Comparison of ENCODE assay signal across 8 cellular contexts in the genomic region with DNA sequence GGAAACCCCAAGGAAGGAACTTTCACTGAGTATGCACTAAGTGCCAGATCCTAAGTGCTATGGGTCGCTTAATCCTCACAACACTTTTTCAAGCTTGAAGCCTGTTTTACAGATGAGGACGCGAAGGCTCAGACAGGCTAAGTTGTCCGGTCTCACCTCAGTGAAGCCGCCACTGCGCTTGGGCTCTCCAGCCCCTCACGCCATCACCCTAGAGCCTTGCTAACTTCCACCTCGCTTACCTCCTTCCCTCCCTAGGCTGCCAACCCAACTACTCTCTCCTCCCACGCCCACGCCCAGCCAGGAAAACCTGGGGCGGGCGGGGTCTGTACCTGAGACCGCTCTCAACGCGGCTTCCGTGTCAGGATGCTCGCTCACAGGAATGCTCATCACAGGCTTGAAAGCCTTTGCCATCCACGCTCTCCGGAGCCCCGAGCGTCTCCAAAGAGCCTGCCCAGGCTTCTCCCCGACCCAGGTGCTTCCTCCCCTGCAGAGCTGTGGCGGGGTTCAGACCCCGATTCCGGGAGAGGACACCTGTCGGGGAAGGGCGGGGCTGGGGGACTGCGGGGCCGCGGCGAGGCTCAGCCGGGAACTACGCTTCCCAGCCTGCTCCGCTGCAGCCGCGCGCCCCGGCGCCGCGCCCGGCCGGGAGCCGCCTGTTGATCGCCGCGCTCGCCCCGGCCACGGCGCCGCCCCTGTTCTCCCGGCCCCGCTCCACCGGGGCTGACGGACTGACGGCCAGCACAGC. TPM values are rescaled to one million over a fixed set of nuclear protein-coding genes. Genes with fewer than 3 reads are reported as not detected.
A peak's percentile ranks its signal among the peaks of the same experiment; 100 is the strongest.
DNase-seq lines count a peak whose midpoint lies in the region; ATAC-seq, FAIRE-seq and TF ChIP-seq lines count a peak whose summit lies in the region.

Gene TMOD2 (plus strand): TSS at position 656 of the 745 bp plus-strand sequence. CDS start 14,845 bp downstream, outside the sequence.

- DNase-seq in EL (peak; percentile 25), KBM-7 (peak; percentile 36), WTC11 (ENCODE audit: low spot score) (peak; percentile 76), HepG2 (ENCODE audit: low spot score) (no peak), AML-193 (lab: John Stamatoyannopoulos, UW) (no peak)
- peak in 2 of 3 experiments; percentile 11 to 51 for DNase-seq in stimulated activated CD4-positive, alpha-beta T cell treated with anti-CD3 and anti-CD28 coated beads, TNF-alpha, amount 100 ng/mL, for 4 hours (ENCODE audit: low read depth in 3 of 3)

- H3K27me3 ChIP-seq in HepG2 (ENCODE audit: control insufficient read depth in 1 of 2, insufficient read depth in 2 of 2, low read length in 2 of 2), result peaks cover 4 to 64% of the 10 kb centered on the region in 2 experiments; a peak in 4 of 5 replicates

- H3K79me2 ChIP-seq in HepG2 (ENCODE audit: insufficient read depth, low read length), result no peaks in the 10 kb centered on the region

- H3K9ac ChIP-seq in HepG2 (ENCODE audit: insufficient read depth, low read depth, low read length), result no peak within 1 kb of the TSS

- peaks cover 76% of the 10 kb centered on the region for H3K27me3 Mint-ChIP-seq in WTC11 (ENCODE audit: low read depth)
- H3K27me3 Mint-ChIP-seq in dendritic cell treated with granulocyte-macrophage colony-stimulating factor and Interleukin-4, amounts not matched to agents 40 ng/mL and 50 ng/mL, for 4 days, result peaks cover 26% of the 10 kb centered on the region

- H3K4me2 ChIP-seq in HepG2 (ENCODE audit: low read depth, low read length), result peak within 1 kb of the TSS; percentile 76

- H3K4me3 Mint-ChIP-seq in WTC11, result peak within 1 kb of the TSS; percentile 90
- H3K4me3 Mint-ChIP-seq in dendritic cell treated with granulocyte-macrophage colony-stimulating factor and Interleukin-4, amounts not matched to agents 40 ng/mL and 50 ng/mL, for 4 days, result peak within 1 kb of the TSS; percentile 85

- peak within 1 kb of the TSS; percentile 44 to 67 (median 55) for H3K4me3 ChIP-seq in HepG2 (replicated peaks in 1 of 3; ENCODE audit: insufficient read depth in 1 of 3, low read depth in 2 of 3, low read length in 3 of 3)

- H2AFZ ChIP-seq in HepG2 (ENCODE audit: low read length), result no peak within 1 kb of the TSS

- H3K9me3 Mint-ChIP-seq in WTC11, result no peaks in the 10 kb centered on the region
- no peaks in the 10 kb centered on the region for H3K9me3 Mint-ChIP-seq in dendritic cell treated with granulocyte-macrophage colony-stimulating factor and Interleukin-4, amounts not matched to agents 40 ng/mL and 50 ng/mL, for 4 days

- TF ChIP-seq CTCF in WTC11 (IDR thresholded peaks at IDR 0.05) (no peak), HepG2 (CRISPR knock-in tag; IDR thresholded peaks at IDR 0.05) (no peak)

- peaks cover 5% of the 10 kb centered on the region for H3K4me1 Mint-ChIP-seq in WTC11
- H3K4me1 Mint-ChIP-seq in dendritic cell treated with granulocyte-macrophage colony-stimulating factor and Interleukin-4, amounts not matched to agents 40 ng/mL and 50 ng/mL, for 4 days (ENCODE audit: low read depth), result peaks cover 46% of the 10 kb centered on the region

- POLR2A ChIA-PET in WTC11 (lab: Charles Lee), result interaction anchor here (1.0 kb wide), 1 partner anchor 71 kb away, joined by 4 read pairs; no protein-coding TSS in a partner anchor
- POLR2A ChIA-PET in HepG2 (lab: Yijun Ruan, JAX), result no interaction called here

- H3K4me1 ChIP-seq in HepG2 (ENCODE audit: insufficient read depth, low read length), result no peaks in the 10 kb centered on the region

- WGBS in HepG2 (ENCODE audit: low lambda C conversion rate), result 14% methylated on average over 23 of the region's 57 CpGs

- CTCF ChIA-PET in WTC11 (lab: Charles Lee) (interaction anchor here (1.1 kb wide), 2 partner anchors 26 to 101 kb away, joined by 3 read pairs; no protein-coding TSS in a partner anchor), HepG2 (lab: Yijun Ruan, JAX; ENCODE audit: low intra/inter-chr PET ratio, low total read pairs) (no interaction called here)

- BruUV-seq in HepG2 (replicated peaks; lab: Mats Ljungman, UMichigan), result no TSS peak

- ATAC-seq in GM21529 (IDR thresholded peaks at IDR 0.05; ENCODE audit: unreplicated experiment) (peak; percentile 74), WTC11 (peak; percentile 92), HepG2 (peak; percentile 91)

- TF ChIP-seq POLR2A in HepG2 (IDR thresholded peaks at IDR 0.05; ENCODE audit: insufficient read depth in 1 of 2, low read depth in 2 of 2, low read length in 2 of 2), result no peak

- no peak within 1 kb of the TSS for H3K27ac Mint-ChIP-seq in WTC11
- peak within 1 kb of the TSS; percentile 60 for H3K27ac Mint-ChIP-seq in dendritic cell treated with granulocyte-macrophage colony-stimulating factor and Interleukin-4, amounts not matched to agents 40 ng/mL and 50 ng/mL, for 4 days

- H3K36me3 ChIP-seq in HepG2 (replicated peaks in 1 of 2; ENCODE audit: control insufficient read depth in 1 of 2, insufficient read depth in 2 of 2, low read length in 2 of 2), result no peaks in the 10 kb centered on the region

- FAIRE-seq in HepG2 (lab: Jason Lieb, UNC), result no peak

- TF ChIP-seq RAD21 in HepG2 (CRISPR knock-in tag; IDR thresholded peaks at IDR 0.05), result no peak

- no peaks in the 10 kb centered on the region for H4K20me1 ChIP-seq in HepG2 (ENCODE audit: insufficient read depth, low read length)

- no peaks in the 10 kb centered on the region for H3K36me3 Mint-ChIP-seq in WTC11
- no peaks in the 10 kb centered on the region for H3K36me3 Mint-ChIP-seq in dendritic cell treated with granulocyte-macrophage colony-stimulating factor and Interleukin-4, amounts not matched to agents 40 ng/mL and 50 ng/mL, for 4 days (ENCODE audit: low read depth)

- in situ Hi-C loops in KBM-7 (cut with MboI; ENCODE audit: low pct_unique_long_range_greater_than_20kb, low sequenced_read_pairs) (no loop called here), HepG2 (cut with HindIII; ENCODE audit: extremely low pct_ligation_motif_present, low pct_unique_long_range_greater_than_20kb) (no loop called here)

- no peak within 1 kb of the TSS for H3K27ac ChIP-seq in HepG2 (ENCODE audit: extremely low read length, insufficient read depth, low read length)

- intact Hi-C loops in dendritic cell treated with granulocyte-macrophage colony-stimulating factor and Interleukin-4, amounts not matched to agents 40 ng/mL and 50 ng/mL, for 4 days (cut with micrococcal nuclease), result loop anchor here (5.0 kb wide), 1 partner anchor 79 kb away; no protein-coding TSS in a partner anchor
- intact Hi-C loops in HepG2 (cut with micrococcal nuclease; ENCODE audit: unreplicated experiment), result no loop called here

- TF ChIP-seq EP300 in HepG2 (IDR thresholded peaks at IDR 0.05; ENCODE audit: low read depth in 2 of 2, low read length in 2 of 2), result no peak
- no peak for TF ChIP-seq EP300 in HepG2 (CRISPR knock-in tag; IDR thresholded peaks at IDR 0.05; ENCODE audit: borderline replicate concordance)

- no peaks in the 10 kb centered on the region for H3K9me3 ChIP-seq in HepG2 (ENCODE audit: low read length)

TF ChIP-seq in WTC11, 78 proteins besides CTCF, POLR2A, EP300 and RAD21:
- TF ChIP-seq, protein P1, sequence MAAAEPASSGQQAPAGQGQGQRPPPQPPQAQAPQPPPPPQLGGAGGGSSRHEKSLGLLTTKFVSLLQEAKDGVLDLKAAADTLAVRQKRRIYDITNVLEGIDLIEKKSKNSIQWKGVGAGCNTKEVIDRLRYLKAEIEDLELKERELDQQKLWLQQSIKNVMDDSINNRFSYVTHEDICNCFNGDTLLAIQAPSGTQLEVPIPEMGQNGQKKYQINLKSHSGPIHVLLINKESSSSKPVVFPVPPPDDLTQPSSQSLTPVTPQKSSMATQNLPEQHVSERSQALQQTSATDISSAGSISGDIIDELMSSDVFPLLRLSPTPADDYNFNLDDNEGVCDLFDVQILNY (CRISPR knock-in tag; IDR thresholded peaks at IDR 0.05), result 0 out of 2 replicates have a peak, but pooled peaks have one; percentile 45
- peak; percentile 21; the same call in 1 of the 2 replicates for TF ChIP-seq CREM (CRISPR knock-in tag; IDR thresholded peaks at IDR 0.05)
- TF ChIP-seq NFYB (CRISPR knock-in tag; conservative IDR thresholded peaks at IDR 0.05; ENCODE audit: low read depth), result no peak

TF ChIP-seq in HepG2, 621 proteins besides CTCF, POLR2A, EP300 and RAD21 (continues in another document):
- no peak for TF ChIP-seq SRY (CRISPR knock-in tag; IDR thresholded peaks at IDR 0.05)
- peak; percentile 71 for TF ChIP-seq ZBTB14 (CRISPR knock-in tag; IDR thresholded peaks at IDR 0.05)

RNA-seq across cellular contexts. Expression of gene TMOD2, which starts in this region (rescaled TPM):
- total RNA-seq in WTC11 (2021), result 3.3 to 3.6 TPM (median 3.6 TPM) in 3 replicates
- total RNA-seq in HepG2 (2016; rRNA removed; fragmentation: Illumina TruSeq; extraction: Trizol), result 0.02 and 0.14 TPM in 2 replicates
- total RNA-seq in HepG2 (2016; cell fraction: cytosol; rRNA removed; fragmentation: Illumina TruSeq; extraction: Trizol; ENCODE audit: low read depth), result under 0.01 TPM in 1 of 2 replicates, not detected in the other
- 0.01 and 0.04 TPM in 2 replicates for total RNA-seq in HepG2 (2016; cell fraction: insoluble cytoplasmic fraction; rRNA removed; fragmentation: Illumina TruSeq; extraction: Trizol)
- total RNA-seq in HepG2 (2016; cell fraction: membrane; rRNA removed; fragmentation: Illumina TruSeq; extraction: Trizol), result 0.03 TPM in 1 of 2 replicates, not detected in the other
- 0.16 TPM in 2 replicates for total RNA-seq in HepG2 (2016; cell fraction: nucleus; rRNA removed; fragmentation: Illumina TruSeq; extraction: Trizol)
- 0.01 and 0.21 TPM in 2 replicates for polyA plus RNA-seq in HepG2 (2011; rRNA removed)
- polyA plus RNA-seq in HepG2 (2011; cell fraction: cytosol; rRNA removed), result 0.05 TPM in 1 of 2 replicates, not detected in the other
- polyA plus RNA-seq in HepG2 (2011; cell fraction: nucleus; rRNA removed), result 0.03 and 0.05 TPM in 2 replicates
- polyA plus RNA-seq in HepG2 (2012), result 0.04 TPM in 1 of 2 replicates, not detected in the other
- polyA plus RNA-seq in HepG2 (2016; cell fraction: cytosol; fragmentation: Illumina TruSeq; extraction: Trizol; ENCODE audit: low read depth), result 0.09 and 0.16 TPM in 2 replicates
- 0.02 and 0.17 TPM in 2 replicates for polyA plus RNA-seq in HepG2 (2016; cell fraction: insoluble cytoplasmic fraction; fragmentation: Illumina TruSeq; extraction: Trizol; ENCODE audit: low read depth)
- polyA plus RNA-seq in HepG2 (2016; cell fraction: membrane; fragmentation: Illumina TruSeq; extraction: Trizol; ENCODE audit: low read depth), result not detected in 2 replicates
- polyA plus RNA-seq in HepG2 (2016; cell fraction: nucleus; fragmentation: Illumina TruSeq; extraction: Trizol; ENCODE audit: insufficient read depth, low read depth), result not detected in 2 replicates
- 0.09 TPM in 1 of 2 replicates, not detected in the other for polyA minus RNA-seq in HepG2 (2011; rRNA and poly(A)+ RNA removed; ENCODE audit: low replicate concordance)
- polyA minus RNA-seq in HepG2 (2011; cell fraction: cytosol; rRNA and poly(A)+ RNA removed), result not detected in 2 replicates
- under 0.01 and 0.37 TPM in 2 replicates for polyA minus RNA-seq in HepG2 (2011; cell fraction: nucleus; rRNA and poly(A)+ RNA removed)

Comparison
In these comparisons a context has a peak if more than half of its experiments do, and no peak if none do; other contexts are left out.
1. Peak in ATAC-seq, H3K4me3 ChIP-seq and H3K4me2 ChIP-seq in HepG2; RNA of the gene not detected or under 1 TPM.
2. DNase-seq: peak in EL (single experiment), KBM-7 (single experiment), WTC11 (single experiment) and stimulated activated CD4-positive, alpha-beta T cell treated with anti-CD3 and anti-CD28 coated beads, TNF-alpha, amount 100 ng/mL, for 4 hours (2 of 3); none in HepG2 (single experiment) and AML-193 (0 of 2).
3. Peak in every context shown above with its lines, with median percentiles within 50 percentile points of each other: ATAC-seq.